In genomic region chr6:160160929-160161646, GRCh38 we compare ENCODE assay signal across 14 cellular contexts. TPM values are rescaled to one million over a fixed set of nuclear protein-coding genes. Genes with fewer than 3 reads are reported as not detected.
DNase-seq lines count a peak whose midpoint lies in the region; ATAC-seq and TF ChIP-seq lines count a peak whose summit lies in the region.
"Had no signal": no experiment of that assay in that cellular context is flagged by ENCODE, and none has a peak within 500 bp of the region (broad histone marks: within the 10 kb centered on the region; RNA-seq: fewer than 3 reads in every experiment).

No MANE protein-coding gene starts in this region.

- H3K4me3 Mint-ChIP-seq in WTC11 = no peak overlapping the region

- H3K36me3 ChIP-seq in right lobe of liver = peaks cover 0 to 37% (median 17%) of the 10 kb centered on the region in 4 donors
- no peaks in the 10 kb centered on the region for H3K36me3 ChIP-seq in prostate gland

- 77% methylated on average over 9 of the region's 15 CpGs for WGBS in right lobe of liver (ENCODE audit: insufficient coverage, low coverage, low lambda C conversion rate, missing lambda C conversion rate)
- WGBS in prostate gland = 88% methylated on average over 15 of the region's 15 CpGs

- H3K4me1 ChIP-seq in right lobe of liver = peaks cover 0 to 51% (median 6%) of the 10 kb centered on the region in 4 donors
- peaks cover 5% of the 10 kb centered on the region for H3K4me1 ChIP-seq in prostate gland (replicated peaks)

- no peaks in the 10 kb centered on the region; the same call in 1 of the 2 replicates for H3K27me3 Mint-ChIP-seq in WTC11 (ENCODE audit: low read depth)

- CTCF ChIA-PET in WTC11 (lab: Charles Lee) = interaction anchor here (1.4 to 2.7 kb wide), 2 partner anchors 23 to 207 kb away, joined by 3 to 11 read pairs; no protein-coding TSS in a partner anchor

- in situ Hi-C loops in ACHN (cut with HindIII; ENCODE audit: low pct_ligation_motif_present, low pct_unique_long_range_greater_than_20kb, low sequenced_read_pairs) = no loop called here

- H3K36me3 Mint-ChIP-seq in WTC11 = peaks cover 6% of the 10 kb centered on the region

- no peak for TF ChIP-seq POLR2A in right lobe of liver (IDR thresholded peaks at IDR 0.05)
- no peak for TF ChIP-seq POLR2A in prostate gland (IDR thresholded peaks at IDR 0.05)

- no peak overlapping the region for H3K27ac Mint-ChIP-seq in WTC11

- POLR2A ChIA-PET in WTC11 (lab: Charles Lee) = no interaction called here

- H3K4me3 ChIP-seq in right lobe of liver = no peak overlapping the region
- H3K4me3 ChIP-seq in prostate gland = no peak overlapping the region

- TF ChIP-seq CTCF in WTC11 (IDR thresholded peaks at IDR 0.05) = no peak
- no peak for TF ChIP-seq CTCF in right lobe of liver (IDR thresholded peaks at IDR 0.05)
- TF ChIP-seq CTCF in prostate gland (IDR thresholded peaks at IDR 0.05) = no peak

- ATAC-seq in GM19463 (IDR thresholded peaks at IDR 0.05; ENCODE audit: unreplicated experiment) (peak; percentile 47), WTC11 (peak; percentile 25), right lobe of liver (peak; percentile 5 to 41 (median 18))

- peaks cover 23% of the 10 kb centered on the region for H3K4me1 Mint-ChIP-seq in WTC11

- no peak for DNase-seq in WTC11 (ENCODE audit: low spot score)
- no peak for DNase-seq in right lobe of liver
- no peak for DNase-seq in prostate gland (ENCODE audit: low spot score)
- no peak for DNase-seq in NCI-H345 treated with DMSO at 0.1 percent for 48 hours (lab: John Stamatoyannopoulos, UW; ENCODE audit: unreplicated experiment)
- DNase-seq in NCI-H1092 (lab: John Stamatoyannopoulos, UW) = no peak
- no peak for DNase-seq in ACHN
- DNase-seq: AML-193, EL, NCI-H1436, NCI-H2081, NCI-H524, Right ventricle myocardium superior, SK-N-SH had no signal

- H3K9me3 ChIP-seq in right lobe of liver = no peaks in the 10 kb centered on the region
- no peaks in the 10 kb centered on the region for H3K9me3 ChIP-seq in prostate gland
- H3K9me3 ChIP-seq: SK-N-SH had no signal

- H3K27me3 ChIP-seq in right lobe of liver (no peaks in the 10 kb centered on the region), prostate gland (replicated peaks; ENCODE audit: insufficient read depth) (no peaks in the 10 kb centered on the region)

- intact Hi-C loops in right lobe of liver (cut with DNase I) (no loop called here), prostate gland (cut with DNase I) (no loop called here)

- H3K27ac ChIP-seq in right lobe of liver = peak overlapping the region in 2 of 3 donors; percentile 11 to 95
- peak overlapping the region; percentile 68 to 78 for H3K27ac ChIP-seq in prostate gland

- H3K9me3 Mint-ChIP-seq in WTC11 = peaks cover 6% of the 10 kb centered on the region

TF ChIP-seq in WTC11, 78 proteins besides CTCF, POLR2A, EP300 and RAD21:
- TF ChIP-seq, protein P1, sequence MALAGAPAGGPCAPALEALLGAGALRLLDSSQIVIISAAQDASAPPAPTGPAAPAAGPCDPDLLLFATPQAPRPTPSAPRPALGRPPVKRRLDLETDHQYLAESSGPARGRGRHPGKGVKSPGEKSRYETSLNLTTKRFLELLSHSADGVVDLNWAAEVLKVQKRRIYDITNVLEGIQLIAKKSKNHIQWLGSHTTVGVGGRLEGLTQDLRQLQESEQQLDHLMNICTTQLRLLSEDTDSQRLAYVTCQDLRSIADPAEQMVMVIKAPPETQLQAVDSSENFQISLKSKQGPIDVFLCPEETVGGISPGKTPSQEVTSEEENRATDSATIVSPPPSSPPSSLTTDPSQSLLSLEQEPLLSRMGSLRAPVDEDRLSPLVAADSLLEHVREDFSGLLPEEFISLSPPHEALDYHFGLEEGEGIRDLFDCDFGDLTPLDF (CRISPR knock-in tag; IDR thresholded peaks at IDR 0.05) = no peak
- no peak for TF ChIP-seq ZNF138 (CRISPR knock-in tag; conservative IDR thresholded peaks at IDR 0.05)
- no peak for TF ChIP-seq NFYB (CRISPR knock-in tag; conservative IDR thresholded peaks at IDR 0.05; ENCODE audit: low read depth)
- no peak for TF ChIP-seq GRHL2 (CRISPR knock-in tag; IDR thresholded peaks at IDR 0.05; ENCODE audit: insufficient replicate concordance, severe bottlenecking)

RNA-seq across cellular contexts. Expression of gene SLC22A1, which starts 39.5 kb away (rescaled TPM):
- total RNA-seq in WTC11 (2021) = 0.41 to 1.2 TPM (median 0.78 TPM) in 3 replicates
- 1,000 to 10,000 TPM in 3 of 6 experiments, 100 to 1,000 TPM in 3; 190 to 1,656 (median 769) TPM for total RNA-seq in right lobe of liver
- total RNA-seq in prostate gland = 1 to 10 TPM in 1 of 2 donors, under 1 TPM in 1; 0.80 to 4.4 TPM

Comparison
In these comparisons a context has a peak if more than half of its experiments do, and no peak if none do; other contexts are left out.
1. RNA of gene SLC22A1, which starts 39.5 kb away (total RNA-seq): 190 to 1,656 TPM in right lobe of liver; 0.80 to 4.4 TPM in prostate gland and 0.41 to 1.2 TPM in WTC11; every median in the first group is over 10 times any median in the second.
2. Peak in every context shown above with its lines, with median percentiles within 50 percentile points of each other: ATAC-seq.